19 cellular contexts compared by ENCODE assay signal in genomic region chr5:142847898-142848790, GRCh38.
DNase-seq lines count a peak whose midpoint lies in the region; ATAC-seq and TF ChIP-seq lines count a peak whose summit lies in the region.
"Had no signal": no experiment of that assay in that cellular context is flagged by ENCODE, and none has a peak within 500 bp of the region (broad histone marks: within the 10 kb centered on the region; RNA-seq: fewer than 3 reads in every experiment).

No MANE protein-coding gene starts in this region.

- H3K36me3 Mint-ChIP-seq in natural killer cell: no peaks in the 10 kb centered on the region
- no peaks in the 10 kb centered on the region for H3K36me3 Mint-ChIP-seq in natural killer cell treated with Interleukin-12 subunit alpha and Interleukin-12 subunit beta and Interleukin-15 and Interleukin-18, amount 100 ng/mL, for 72 hours
- H3K36me3 Mint-ChIP-seq: naive thymus-derived CD8-positive, alpha-beta T cell had no signal

- DNase-seq in natural killer cell (no peak), SW480 (ENCODE audit: low spot score) (peak; percentile 92), iris pigment epithelial cell (ENCODE audit: low read depth) (peak; percentile 66), NCI-H128 (lab: John Stamatoyannopoulos, UW; ENCODE audit: unreplicated experiment) (no peak), anterior cingulate cortex (lab: John Stamatoyannopoulos, UW) (no peak)
- DNase-seq in natural killer cell treated with Interleukin-12 subunit alpha and Interleukin-12 subunit beta and Interleukin-15 and Interleukin-18, amount 100 ng/mL, for 72 hours (ENCODE audit: low spot score): no peak
- DNase-seq: activated B cell treated with CpG ODN at 0.5 μM for 24 hours; amniotic stem cell; GF-D8; lower lobe of right lung; naive thymus-derived CD8-positive, alpha-beta T cell; NCI-H2081 treated with DMSO at 0.1 percent for 48 hours; NCI-H69; T-helper 1 cell had no signal

- TF ChIP-seq POLR2A in GM18505 (IDR thresholded peaks at IDR 0.05; ENCODE audit: borderline replicate concordance, extremely low read depth, insufficient read depth, insufficient read length): no peak

- no peak overlapping the region for H3K4me3 Mint-ChIP-seq in natural killer cell
- H3K4me3 Mint-ChIP-seq in natural killer cell treated with Interleukin-12 subunit alpha and Interleukin-12 subunit beta and Interleukin-15 and Interleukin-18, amount 100 ng/mL, for 72 hours: no peak overlapping the region
- H3K4me3 Mint-ChIP-seq: activated B cell treated with CpG ODN at 0.5 μM for 24 hours; activated T-helper 1 cell treated with anti-CD3 and anti-CD28 coated beads, Interleukin-12 subunit alpha, Interleukin-12 subunit beta, Interleukin-2, Interleukin-4 antibody, amounts not matched to agents 30 ng/mL and 10 ng/mL and 1 ng/mL, durations not matched to agents 14 hours and 24 hours and 36 hours; naive thymus-derived CD8-positive, alpha-beta T cell had no signal

- ATAC-seq in natural killer cell (no peak), GM18505 (IDR thresholded peaks at IDR 0.05; ENCODE audit: unreplicated experiment) (no peak), HG03159 (IDR thresholded peaks at IDR 0.05; ENCODE audit: unreplicated experiment) (no peak)
- ATAC-seq in natural killer cell treated with Interleukin-12 subunit alpha and Interleukin-12 subunit beta and Interleukin-15 and Interleukin-18, amount 100 ng/mL, for 72 hours: no peak
- ATAC-seq: gastroesophageal sphincter; HCT116; naive thymus-derived CD8-positive, alpha-beta T cell had no signal

- intact Hi-C loops in natural killer cell (cut with micrococcal nuclease): loop anchor here (5.0 kb wide), 1 partner anchor 76 kb away; the partner anchor contains the start of gene ARHGAP26

- H3K9me3 Mint-ChIP-seq in natural killer cell: no peaks in the 10 kb centered on the region
- no peaks in the 10 kb centered on the region for H3K9me3 Mint-ChIP-seq in natural killer cell treated with Interleukin-12 subunit alpha and Interleukin-12 subunit beta and Interleukin-15 and Interleukin-18, amount 100 ng/mL, for 72 hours
- H3K9me3 Mint-ChIP-seq: activated B cell treated with CpG ODN at 0.5 μM for 24 hours; activated T-helper 1 cell treated with anti-CD3 and anti-CD28 coated beads, Interleukin-12 subunit alpha, Interleukin-12 subunit beta, Interleukin-2, Interleukin-4 antibody, amounts not matched to agents 30 ng/mL and 10 ng/mL and 1 ng/mL, durations not matched to agents 14 hours and 24 hours and 36 hours; naive thymus-derived CD8-positive, alpha-beta T cell had no signal

- TF ChIP-seq CTCF in natural killer cell (IDR thresholded peaks at IDR 0.05): no peak

- no peaks in the 10 kb centered on the region for H3K27me3 Mint-ChIP-seq in natural killer cell (ENCODE audit: low read depth in 2 of 2)
- H3K27me3 Mint-ChIP-seq in natural killer cell treated with Interleukin-12 subunit alpha and Interleukin-12 subunit beta and Interleukin-15 and Interleukin-18, amount 100 ng/mL, for 72 hours: no peaks in the 10 kb centered on the region
- H3K27me3 Mint-ChIP-seq: activated B cell treated with CpG ODN at 0.5 μM for 24 hours; naive thymus-derived CD8-positive, alpha-beta T cell had no signal

- H3K27ac Mint-ChIP-seq in natural killer cell: peak overlapping the region; percentile 12 to 90
- peak overlapping the region in 1 of 2 donors; percentile 35 for H3K27ac Mint-ChIP-seq in natural killer cell treated with Interleukin-12 subunit alpha and Interleukin-12 subunit beta and Interleukin-15 and Interleukin-18, amount 100 ng/mL, for 72 hours
- H3K27ac Mint-ChIP-seq: activated B cell treated with CpG ODN at 0.5 μM for 24 hours; activated T-helper 1 cell treated with anti-CD3 and anti-CD28 coated beads, Interleukin-12 subunit alpha, Interleukin-12 subunit beta, Interleukin-2, Interleukin-4 antibody, amounts not matched to agents 30 ng/mL and 10 ng/mL and 1 ng/mL, durations not matched to agents 14 hours and 24 hours and 36 hours had no signal

- H3K4me1 Mint-ChIP-seq in natural killer cell: peaks cover 89 to 92% of the 10 kb centered on the region in 2 donors
- peaks cover 80 to 81% of the 10 kb centered on the region in 2 donors for H3K4me1 Mint-ChIP-seq in natural killer cell treated with Interleukin-12 subunit alpha and Interleukin-12 subunit beta and Interleukin-15 and Interleukin-18, amount 100 ng/mL, for 72 hours (ENCODE audit: low read depth in 2 of 2)

Comparison
In these comparisons a context has a peak if more than half of its experiments do, and no peak if none do; other contexts are left out.
1. DNase-seq: peak in SW480 (single experiment) and iris pigment epithelial cell (single experiment); none in natural killer cell (single experiment), natural killer cell treated with Interleukin-12 subunit alpha and Interleukin-12 subunit beta and Interleukin-15 and Interleukin-18, amount 100 ng/mL, for 72 hours (single experiment), NCI-H128 (single experiment) and anterior cingulate cortex (0 of 58).